In the genomic region with DNA sequence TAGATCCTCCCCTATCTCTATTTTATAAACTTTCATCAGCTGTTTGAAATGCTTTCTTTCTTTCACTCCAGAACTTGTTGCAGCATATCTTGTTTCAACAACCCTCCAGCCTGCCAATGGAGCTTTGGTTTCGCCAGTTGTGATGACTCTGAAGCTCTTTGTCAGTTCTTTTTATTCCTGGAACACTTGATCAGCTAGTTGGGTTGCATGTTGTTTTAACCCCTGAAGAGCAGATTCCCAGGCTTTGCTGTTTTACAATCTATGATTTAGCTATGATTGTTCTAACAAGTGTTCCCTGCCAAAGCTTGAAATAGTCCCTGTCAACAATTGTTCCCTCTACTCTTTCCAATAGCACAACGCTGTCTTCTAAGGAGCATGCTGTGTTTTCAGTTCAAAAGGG, we compare ENCODE assay signal across 12 cellular contexts. TPM values are rescaled to one million over a fixed set of nuclear protein-coding genes. Genes with fewer than 3 reads are reported as not detected.
DNase-seq lines count a peak whose midpoint lies in the region; FAIRE-seq and TF ChIP-seq lines count a peak whose summit lies in the region.
"Had no signal": no experiment of that assay in that cellular context is flagged by ENCODE, and none has a peak within 500 bp of the region (broad histone marks: within the 10 kb centered on the region; RNA-seq: fewer than 3 reads in every experiment).

No MANE protein-coding gene starts in this region.

- intact Hi-C loops in CD4-positive, alpha-beta memory T cell (cut with micrococcal nuclease), result no loop called here

- POLR2A ChIA-PET in CD4-positive, alpha-beta memory T cell (lab: Charles Lee; ENCODE audit: partially characterized antibody), result no interaction called here

- peaks cover 16% of the 10 kb centered on the region for H3K4me1 ChIP-seq in keratinocyte (ENCODE audit: control insufficient read depth, extremely low read depth, insufficient read depth, low read length)
- peaks cover 6% of the 10 kb centered on the region for H3K4me1 ChIP-seq in CD4-positive, alpha-beta memory T cell (ENCODE audit: insufficient read depth, low read length)

- H2AFZ ChIP-seq in keratinocyte (ENCODE audit: control insufficient read depth, low read length), result peak overlapping the region; percentile 47

- H3K36me3 ChIP-seq in keratinocyte (ENCODE audit: control insufficient read depth in 2 of 2, extremely low read depth in 1 of 2, insufficient read depth in 2 of 2, low read length in 2 of 2), result no peaks in the 10 kb centered on the region
- no peaks in the 10 kb centered on the region for H3K36me3 ChIP-seq in CD4-positive, alpha-beta memory T cell (ENCODE audit: insufficient read depth, low read length)
- H3K36me3 ChIP-seq: SJSA1 had no signal

- H3K4me1 Mint-ChIP-seq in T-helper 2 cell treated with Interferon-gamma antibody and Interleukin-4, amounts not matched to agents 5 μg/mL and 100 μg/mL, for 36 hours (ENCODE audit: low read depth), result peaks cover 33% of the 10 kb centered on the region
- peaks cover 3 to 11% (median 4%) of the 10 kb centered on the region in 4 donors for H3K4me1 Mint-ChIP-seq in CD4-positive, alpha-beta memory T cell

- no peaks in the 10 kb centered on the region for H3K9me3 Mint-ChIP-seq in T-helper 2 cell treated with Interferon-gamma antibody and Interleukin-4, amounts not matched to agents 5 μg/mL and 100 μg/mL, for 36 hours
- H3K9me3 Mint-ChIP-seq in CD4-positive, alpha-beta memory T cell, result no peaks in the 10 kb centered on the region
- H3K9me3 Mint-ChIP-seq: HFFc6, neural crest cell had no signal

- H3K4me3 ChIP-seq in keratinocyte (ENCODE audit: control insufficient read depth in 2 of 3, extremely low read depth in 1 of 3, insufficient read depth in 2 of 3, low read depth in 1 of 3, low read length in 3 of 3) (no peak overlapping the region), coronary artery (no peak overlapping the region)
- no peak overlapping the region for H3K4me3 ChIP-seq in CD4-positive, alpha-beta memory T cell (ENCODE audit: low read length in 2 of 2)
- H3K4me3 ChIP-seq: SJSA1 had no signal

- no peaks in the 10 kb centered on the region for H3K27me3 Mint-ChIP-seq in T-helper 2 cell treated with Interferon-gamma antibody and Interleukin-4, amounts not matched to agents 5 μg/mL and 100 μg/mL, for 36 hours (ENCODE audit: low read depth)
- no peaks in the 10 kb centered on the region for H3K27me3 Mint-ChIP-seq in CD4-positive, alpha-beta memory T cell

- FAIRE-seq in keratinocyte (lab: Jason Lieb, UNC), result peak; percentile 34

- dilution Hi-C loops in keratinocyte (cut with MboI; ENCODE audit: extremely low pct_ligation_motif_present, low sequenced_read_pairs), result no loop called here

- TF ChIP-seq CTCF in keratinocyte (optimal IDR thresholded peaks at IDR 0.05 in 1 of 3, IDR thresholded peaks at IDR 0.05 in 1 of 3, conservative IDR thresholded peaks at IDR 0.05 in 1 of 3; ENCODE audit: extremely low read depth in 1 of 3, insufficient read depth in 2 of 3, low read length in 3 of 3), result no peak
- no peak for TF ChIP-seq CTCF in coronary artery (IDR thresholded peaks at IDR 0.05)

- H3K9me1 ChIP-seq in keratinocyte (ENCODE audit: control insufficient read depth, extremely low read depth, insufficient read depth, low read length), result no peaks in the 10 kb centered on the region

- H3K9ac ChIP-seq in keratinocyte (ENCODE audit: control insufficient read depth, extremely low read depth, insufficient read depth, low read length), result no peak overlapping the region

- no peak overlapping the region for H3K4me3 Mint-ChIP-seq in T-helper 2 cell treated with Interferon-gamma antibody and Interleukin-4, amounts not matched to agents 5 μg/mL and 100 μg/mL, for 36 hours
- no peak overlapping the region for H3K4me3 Mint-ChIP-seq in CD4-positive, alpha-beta memory T cell
- H3K4me3 Mint-ChIP-seq: HFFc6, neural crest cell had no signal

- H3K36me3 Mint-ChIP-seq in T-helper 2 cell treated with Interferon-gamma antibody and Interleukin-4, amounts not matched to agents 5 μg/mL and 100 μg/mL, for 36 hours (ENCODE audit: low read depth), result peaks cover 24% of the 10 kb centered on the region
- H3K36me3 Mint-ChIP-seq in CD4-positive, alpha-beta memory T cell, result no peaks in the 10 kb centered on the region

- no peaks in the 10 kb centered on the region for H4K20me1 ChIP-seq in keratinocyte (ENCODE audit: control insufficient read depth, extremely low read depth, insufficient read depth, low read length)

- no peaks in the 10 kb centered on the region for H3K27me3 ChIP-seq in keratinocyte (ENCODE audit: control insufficient read depth, extremely low read depth, insufficient read depth, low read length)
- no peaks in the 10 kb centered on the region for H3K27me3 ChIP-seq in CD4-positive, alpha-beta memory T cell (ENCODE audit: insufficient read depth, low read length)
- H3K27me3 ChIP-seq: SJSA1 had no signal

- no peaks in the 10 kb centered on the region for H3K79me2 ChIP-seq in keratinocyte (ENCODE audit: control insufficient read depth, insufficient read depth, low read length)

- no peak overlapping the region for H3K27ac Mint-ChIP-seq in T-helper 2 cell treated with Interferon-gamma antibody and Interleukin-4, amounts not matched to agents 5 μg/mL and 100 μg/mL, for 36 hours
- peak overlapping the region in 1 of 7 donors; percentile 29 for H3K27ac Mint-ChIP-seq in CD4-positive, alpha-beta memory T cell
- H3K27ac Mint-ChIP-seq: HFFc6 had no signal

- H3K4me2 ChIP-seq in keratinocyte (ENCODE audit: control insufficient read depth, extremely low read depth, insufficient read depth, low read depth, low read length), result peak overlapping the region; percentile 43

- DNase-seq in NCI-H2107 treated with DMSO at 0.1 percent for 48 hours (lab: John Stamatoyannopoulos, UW; ENCODE audit: unreplicated experiment), result peak; percentile 83
- DNase-seq in dedifferentiated amniotic fluid mesenchymal stem cell (ENCODE audit: extremely low spot score), result peak; percentile 69
- no peak for DNase-seq in keratinocyte (ENCODE audit: low read depth, low spot score)
- DNase-seq in substantia nigra (lab: John Stamatoyannopoulos, UW), result peak in 24 of 49 donors; percentile 3 to 64 (median 16)
- no peak for DNase-seq in NCI-H524 treated with DMSO at 0.1 percent for 48 hours (lab: John Stamatoyannopoulos, UW)
- DNase-seq in T-helper 2 cell treated with Interferon-gamma antibody and Interleukin-4, amounts not matched to agents 5 μg/mL and 100 μg/mL, for 36 hours (ENCODE audit: low spot score), result no peak
- DNase-seq in coronary artery (ENCODE audit: low spot score), result no peak
- DNase-seq in CD4-positive, alpha-beta memory T cell, result no peak
- DNase-seq: HFFc6, NCI-H187 treated with DMSO at 0.1 percent for 48 hours had no signal

- CTCF ChIA-PET in CD4-positive, alpha-beta memory T cell (lab: Charles Lee; ENCODE audit: partially characterized antibody), result no interaction called here

- H3K27ac ChIP-seq in keratinocyte (ENCODE audit: control insufficient read depth, insufficient read depth, low read length) (peak overlapping the region; percentile 45), substantia nigra (ENCODE audit: low read depth, low read length, poor library complexity, severe bottlenecking) (peak overlapping the region; percentile 83), coronary artery (no peak overlapping the region)
- H3K27ac ChIP-seq in CD4-positive, alpha-beta memory T cell (ENCODE audit: low read depth, low read length), result no peak overlapping the region
- H3K27ac ChIP-seq: SJSA1 had no signal

- H3K9me3 ChIP-seq in keratinocyte (ENCODE audit: control insufficient read depth, low read depth, low read length), result no peaks in the 10 kb centered on the region
- H3K9me3 ChIP-seq in CD4-positive, alpha-beta memory T cell (ENCODE audit: control insufficient read depth in 1 of 2, low read length in 2 of 2), result no peaks in the 10 kb centered on the region
- H3K9me3 ChIP-seq: SJSA1 had no signal

RNA-seq across cellular contexts. Expression of a gene that starts 50.6 kb away (rescaled TPM):
- 8.8 to 15.0 TPM (median 12.5 TPM) in 3 replicates for polyA plus RNA-seq in keratinocyte
- polyA plus RNA-seq in keratinocyte (2011; ENCODE audit: low read depth), result 6.1 TPM
- 4.9 and 7.5 TPM in 2 replicates for polyA plus RNA-seq in keratinocyte (2011; cell fraction: cytosol; rRNA removed)
- 8.8 and 10.0 TPM in 2 replicates for polyA plus RNA-seq in keratinocyte (2011; cell fraction: nucleus; rRNA removed)
- 4.1 and 11.2 TPM in 2 replicates for polyA plus RNA-seq in keratinocyte (2012; ENCODE audit: low replicate concordance)
- polyA minus RNA-seq in keratinocyte, result 6.1 to 22.3 TPM (median 16.9 TPM) in 3 replicates
- 6.1 TPM for polyA minus RNA-seq in keratinocyte (2011; cell fraction: cytosol; rRNA and poly(A)+ RNA removed)
- 9.9 and 21.5 TPM in 2 replicates for polyA minus RNA-seq in keratinocyte (2011; cell fraction: nucleus; rRNA and poly(A)+ RNA removed)
- 10 to 100 TPM; 49.3 to 51.0 TPM for total RNA-seq in CD4-positive, alpha-beta memory T cell
- 10 to 100 TPM; 10.6 to 15.1 TPM for polyA plus RNA-seq in CD4-positive, alpha-beta memory T cell

Comparison
In these comparisons a context has a peak if more than half of its experiments do, and no peak if none do; other contexts are left out.
1. DNase-seq: peak in NCI-H2107 treated with DMSO at 0.1 percent for 48 hours (single experiment) and dedifferentiated amniotic fluid mesenchymal stem cell (single experiment); none in keratinocyte (single experiment), NCI-H524 treated with DMSO at 0.1 percent for 48 hours (single experiment), T-helper 2 cell treated with Interferon-gamma antibody and Interleukin-4, amounts not matched to agents 5 μg/mL and 100 μg/mL, for 36 hours (single experiment), coronary artery (single experiment) and CD4-positive, alpha-beta memory T cell (0 of 5).
2. H3K27ac ChIP-seq: peak in keratinocyte (single experiment) and substantia nigra (single experiment); none in coronary artery (0 of 2) and CD4-positive, alpha-beta memory T cell (single experiment).